ENCODE assay signal across 1 cellular context in the genomic region with DNA sequence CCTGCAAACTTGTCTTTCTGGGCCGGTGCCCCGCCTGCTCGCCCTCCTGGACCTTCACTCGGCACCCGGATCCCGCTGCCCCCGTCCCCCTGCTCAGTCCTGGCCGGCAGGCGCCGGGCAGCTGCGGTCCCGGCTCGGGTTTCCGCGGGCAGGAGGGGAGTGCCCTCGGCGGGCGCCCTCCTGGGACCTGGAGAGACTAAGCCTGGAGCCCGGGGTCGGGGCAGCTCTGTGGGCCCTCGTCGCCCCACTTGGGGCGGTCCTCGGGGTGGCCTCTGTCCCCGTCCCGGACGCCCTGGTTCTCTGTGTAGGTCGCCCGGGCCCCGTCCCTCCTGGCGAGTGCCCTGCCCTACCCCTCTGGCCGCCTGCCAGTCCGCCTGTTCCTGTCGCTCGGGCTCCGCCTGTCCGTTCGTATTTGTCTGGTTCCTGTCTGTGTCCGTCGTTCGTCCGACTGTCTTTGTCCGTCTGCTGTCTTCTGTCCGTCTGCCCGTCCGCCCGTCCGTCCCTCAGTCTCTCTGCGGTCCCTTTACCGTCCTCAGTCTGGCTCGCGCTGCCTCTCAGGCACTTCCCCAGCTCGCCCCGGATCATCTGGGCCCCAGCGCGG.
A peak's percentile ranks its signal among the peaks of the same experiment; 100 is the strongest.
TF ChIP-seq lines count a peak whose summit lies in the region.

No MANE protein-coding gene starts in this region.

TF ChIP-seq in H1, 55 proteins besides CTCF, POLR2A, EP300 and RAD21:
- TF ChIP-seq, protein P1, sequence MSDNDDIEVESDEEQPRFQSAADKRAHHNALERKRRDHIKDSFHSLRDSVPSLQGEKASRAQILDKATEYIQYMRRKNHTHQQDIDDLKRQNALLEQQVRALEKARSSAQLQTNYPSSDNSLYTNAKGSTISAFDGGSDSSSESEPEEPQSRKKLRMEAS (IDR thresholded peaks at IDR 0.05), result peak; percentile 40; the same call in 1 of the 2 replicates
- TF ChIP-seq RBBP5 (IDR thresholded peaks at IDR 0.05; ENCODE audit: borderline replicate concordance, low read depth, low read length) (peak; percentile 33; the same call in 1 of the 2 replicates), TBP (IDR thresholded peaks at IDR 0.05; ENCODE audit: low read depth, low read length) (no peak), PHF8 (conservative IDR thresholded peaks at IDR 0.05; ENCODE audit: low read depth, low read length) (peak; percentile 6; the same call in 1 of the 2 replicates), TAF1 (IDR thresholded peaks at IDR 0.05; ENCODE audit: low read depth, low read length) (0 out of 2 replicates have a peak, but pooled peaks have one; percentile 5), KDM4A (IDR thresholded peaks at IDR 0.05; ENCODE audit: low read depth, low read length, severe bottlenecking) (peak; percentile 85), SIN3A (conservative IDR thresholded peaks at IDR 0.05 in 1 of 2, IDR thresholded peaks at IDR 0.05 in 1 of 2; ENCODE audit: low read depth in 1 of 2, low read length in 2 of 2) (peak in 1 of 2 experiments; percentile 11; a peak in 1 of 4 replicates), POU5F1 (IDR thresholded peaks at IDR 0.05; ENCODE audit: low read depth, low read length) (no peak), SRF (IDR thresholded peaks at IDR 0.05; ENCODE audit: low read depth, low read length) (no peak)
